Comparison of ENCODE assay signal across 14 cellular contexts in genomic region chr6:83847179-83847578, GRCh38. TPM values are rescaled to one million over a fixed set of nuclear protein-coding genes. Genes with fewer than 3 reads are reported as not detected.
DNase-seq lines count a peak whose midpoint lies in the region; ATAC-seq and TF ChIP-seq lines count a peak whose summit lies in the region.
"Had no signal": no experiment of that assay in that cellular context is flagged by ENCODE, and none has a peak within 500 bp of the region (broad histone marks: within the 10 kb centered on the region; RNA-seq: fewer than 3 reads in every experiment).

No MANE protein-coding gene starts in this region.

- H3K4me1 ChIP-seq in left ventricle myocardium inferior: no peaks in the 10 kb centered on the region
- H3K4me1 ChIP-seq: spleen had no signal

- CTCF ChIA-PET in WTC11 (lab: Charles Lee): no interaction called here

- H3K27me3 Mint-ChIP-seq in WTC11 (ENCODE audit: low read depth): peaks cover 18% of the 10 kb centered on the region
- peaks cover 57% of the 10 kb centered on the region for H3K27me3 Mint-ChIP-seq in chondrocyte (ENCODE audit: low read depth)

- intact Hi-C loops in left ventricle myocardium inferior (cut with micrococcal nuclease): no loop called here

- H3K4me3 ChIP-seq in GM06990 (replicated peaks; ENCODE audit: low read depth, low read length) (no peak overlapping the region), brain microvascular endothelial cell (ENCODE audit: low read depth, low read length) (no peak overlapping the region), left ventricle myocardium inferior (no peak overlapping the region)
- H3K4me3 ChIP-seq: spleen had no signal

- H3K9me3 Mint-ChIP-seq in WTC11 (peaks cover 5% of the 10 kb centered on the region), chondrocyte (ENCODE audit: low read depth) (no peaks in the 10 kb centered on the region)

- H3K4me1 Mint-ChIP-seq in WTC11 (peaks cover 8% of the 10 kb centered on the region), chondrocyte (ENCODE audit: low read depth) (no peaks in the 10 kb centered on the region)

- H3K9me3 ChIP-seq in left ventricle myocardium inferior (replicated peaks): no peaks in the 10 kb centered on the region
- H3K9me3 ChIP-seq: spleen had no signal

- TF ChIP-seq CTCF in GM06990 (IDR thresholded peaks at IDR 0.05; ENCODE audit: insufficient read depth, low read length, poor library complexity, severe bottlenecking) (no peak), WTC11 (IDR thresholded peaks at IDR 0.05) (no peak), chondrocyte (IDR thresholded peaks at IDR 0.05) (no peak), brain microvascular endothelial cell (IDR thresholded peaks at IDR 0.05; ENCODE audit: low read depth, low read length, missing control alignments) (no peak), left ventricle myocardium inferior (IDR thresholded peaks at IDR 0.05; ENCODE audit: borderline replicate concordance) (no peak)

- H3K27ac ChIP-seq in brain microvascular endothelial cell: no peak overlapping the region
- H3K27ac ChIP-seq in left ventricle myocardium inferior (replicated peaks): no peak overlapping the region
- H3K27ac ChIP-seq: RWPE1, spleen had no signal

- DNase-seq in GM06990 (ENCODE audit: extremely low read depth, insufficient read length) (peak; percentile 65), WTC11 (ENCODE audit: low spot score) (no peak), chondrocyte (ENCODE audit: low spot score) (no peak), brain microvascular endothelial cell (no peak), left ventricle myocardium inferior (no peak)
- DNase-seq: cerebellar nuclear complex, H7, KG1, spleen had no signal

- H3K27me3 ChIP-seq in GM06990 (replicated peaks; ENCODE audit: control insufficient read depth, insufficient read depth, low read length): no peaks in the 10 kb centered on the region
- peaks cover 5% of the 10 kb centered on the region for H3K27me3 ChIP-seq in brain microvascular endothelial cell (replicated peaks)
- H3K27me3 ChIP-seq in left ventricle myocardium inferior (ENCODE audit: low read depth): peaks cover 38% of the 10 kb centered on the region

- POLR2A ChIA-PET in WTC11 (lab: Charles Lee): no interaction called here

- ATAC-seq in GM19023 (IDR thresholded peaks at IDR 0.05; ENCODE audit: unreplicated experiment) (peak; percentile 76), HG02610 (IDR thresholded peaks at IDR 0.05; ENCODE audit: unreplicated experiment) (peak; percentile 96), HG03457 (IDR thresholded peaks at IDR 0.05; ENCODE audit: unreplicated experiment) (peak; percentile 89), WTC11 (no peak)

- in situ Hi-C loops in brain microvascular endothelial cell (cut with HindIII; ENCODE audit: low pct_ligation_motif_present, low sequenced_read_pairs): no loop called here

- 0 out of 2 replicates have a peak, but pooled peaks cover under 1% of the 10 kb centered on the region for H3K36me3 Mint-ChIP-seq in WTC11
- H3K36me3 Mint-ChIP-seq in chondrocyte (ENCODE audit: low read depth): no peaks in the 10 kb centered on the region

- no peak overlapping the region for H3K4me3 Mint-ChIP-seq in WTC11
- no peak overlapping the region for H3K4me3 Mint-ChIP-seq in chondrocyte (ENCODE audit: unreplicated experiment)

- H3K27ac Mint-ChIP-seq in WTC11: no peak overlapping the region
- H3K27ac Mint-ChIP-seq in chondrocyte (ENCODE audit: unreplicated experiment): no peak overlapping the region

- H3K36me3 ChIP-seq in GM06990 (ENCODE audit: control insufficient read depth, insufficient read depth, low read length) (no peaks in the 10 kb centered on the region), brain microvascular endothelial cell (replicated peaks) (no peaks in the 10 kb centered on the region), left ventricle myocardium inferior (no peaks in the 10 kb centered on the region)
- H3K36me3 ChIP-seq: spleen had no signal

TF ChIP-seq in WTC11, 78 proteins besides CTCF, POLR2A, EP300 and RAD21 (continues in another document):
- TF ChIP-seq PRRX2 (CRISPR knock-in tag; IDR thresholded peaks at IDR 0.05) (no peak), HMGA2 (CRISPR knock-in tag; IDR thresholded peaks at IDR 0.05) (no peak), SOX15 (CRISPR knock-in tag; IDR thresholded peaks at IDR 0.05) (no peak), ZNF425 (CRISPR knock-in tag; conservative IDR thresholded peaks at IDR 0.05) (no peak), CREB1 (CRISPR knock-in tag; IDR thresholded peaks at IDR 0.05) (no peak), TP53 (CRISPR knock-in tag; IDR thresholded peaks at IDR 0.05) (no peak), CDX4 (CRISPR knock-in tag; IDR thresholded peaks at IDR 0.05; ENCODE audit: borderline replicate concordance) (no peak), ZNF423 (CRISPR knock-in tag; IDR thresholded peaks at IDR 0.05) (no peak), ATF1 (CRISPR knock-in tag; IDR thresholded peaks at IDR 0.05) (no peak), ZNF317 (CRISPR knock-in tag; IDR thresholded peaks at IDR 0.05; ENCODE audit: borderline replicate concordance, low read depth) (no peak), NR3C1 (CRISPR knock-in tag; conservative IDR thresholded peaks at IDR 0.05; ENCODE audit: low read depth) (no peak), GABPB1 (CRISPR knock-in tag; IDR thresholded peaks at IDR 0.05) (no peak)
- TF ChIP-seq, protein P1, sequence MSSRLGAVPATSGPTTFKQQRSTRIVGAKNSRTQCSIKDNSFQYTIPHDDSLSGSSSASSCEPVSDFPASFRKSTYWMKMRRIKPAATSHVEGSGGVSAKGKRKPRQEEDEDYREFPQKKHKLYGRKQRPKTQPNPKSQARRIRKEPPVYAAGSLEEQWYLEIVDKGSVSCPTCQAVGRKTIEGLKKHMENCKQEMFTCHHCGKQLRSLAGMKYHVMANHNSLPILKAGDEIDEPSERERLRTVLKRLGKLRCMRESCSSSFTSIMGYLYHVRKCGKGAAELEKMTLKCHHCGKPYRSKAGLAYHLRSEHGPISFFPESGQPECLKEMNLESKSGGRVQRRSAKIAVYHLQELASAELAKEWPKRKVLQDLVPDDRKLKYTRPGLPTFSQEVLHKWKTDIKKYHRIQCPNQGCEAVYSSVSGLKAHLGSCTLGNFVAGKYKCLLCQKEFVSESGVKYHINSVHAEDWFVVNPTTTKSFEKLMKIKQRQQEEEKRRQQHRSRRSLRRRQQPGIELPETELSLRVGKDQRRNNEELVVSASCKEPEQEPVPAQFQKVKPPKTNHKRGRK (CRISPR knock-in tag; IDR thresholded peaks at IDR 0.05; ENCODE audit: borderline replicate concordance): no peak
- TF ChIP-seq, protein P2, sequence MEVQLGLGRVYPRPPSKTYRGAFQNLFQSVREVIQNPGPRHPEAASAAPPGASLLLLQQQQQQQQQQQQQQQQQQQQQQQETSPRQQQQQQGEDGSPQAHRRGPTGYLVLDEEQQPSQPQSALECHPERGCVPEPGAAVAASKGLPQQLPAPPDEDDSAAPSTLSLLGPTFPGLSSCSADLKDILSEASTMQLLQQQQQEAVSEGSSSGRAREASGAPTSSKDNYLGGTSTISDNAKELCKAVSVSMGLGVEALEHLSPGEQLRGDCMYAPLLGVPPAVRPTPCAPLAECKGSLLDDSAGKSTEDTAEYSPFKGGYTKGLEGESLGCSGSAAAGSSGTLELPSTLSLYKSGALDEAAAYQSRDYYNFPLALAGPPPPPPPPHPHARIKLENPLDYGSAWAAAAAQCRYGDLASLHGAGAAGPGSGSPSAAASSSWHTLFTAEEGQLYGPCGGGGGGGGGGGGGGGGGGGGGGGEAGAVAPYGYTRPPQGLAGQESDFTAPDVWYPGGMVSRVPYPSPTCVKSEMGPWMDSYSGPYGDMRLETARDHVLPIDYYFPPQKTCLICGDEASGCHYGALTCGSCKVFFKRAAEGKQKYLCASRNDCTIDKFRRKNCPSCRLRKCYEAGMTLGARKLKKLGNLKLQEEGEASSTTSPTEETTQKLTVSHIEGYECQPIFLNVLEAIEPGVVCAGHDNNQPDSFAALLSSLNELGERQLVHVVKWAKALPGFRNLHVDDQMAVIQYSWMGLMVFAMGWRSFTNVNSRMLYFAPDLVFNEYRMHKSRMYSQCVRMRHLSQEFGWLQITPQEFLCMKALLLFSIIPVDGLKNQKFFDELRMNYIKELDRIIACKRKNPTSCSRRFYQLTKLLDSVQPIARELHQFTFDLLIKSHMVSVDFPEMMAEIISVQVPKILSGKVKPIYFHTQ (CRISPR knock-in tag; IDR thresholded peaks at IDR 0.05): no peak
- TF ChIP-seq, protein P3, sequence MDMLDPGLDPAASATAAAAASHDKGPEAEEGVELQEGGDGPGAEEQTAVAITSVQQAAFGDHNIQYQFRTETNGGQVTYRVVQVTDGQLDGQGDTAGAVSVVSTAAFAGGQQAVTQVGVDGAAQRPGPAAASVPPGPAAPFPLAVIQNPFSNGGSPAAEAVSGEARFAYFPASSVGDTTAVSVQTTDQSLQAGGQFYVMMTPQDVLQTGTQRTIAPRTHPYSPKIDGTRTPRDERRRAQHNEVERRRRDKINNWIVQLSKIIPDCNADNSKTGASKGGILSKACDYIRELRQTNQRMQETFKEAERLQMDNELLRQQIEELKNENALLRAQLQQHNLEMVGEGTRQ (CRISPR knock-in tag; IDR thresholded peaks at IDR 0.05): no peak

RNA-seq across cellular contexts. Expression of gene RIPPLY2, which starts 6.0 kb away (rescaled TPM):
- total RNA-seq in WTC11 (2021) (0.66 to 2.2 TPM (median 2.1 TPM) in 3 replicates), chondrocyte (not detected in 3 replicates), left ventricle myocardium inferior (not detected)
- total RNA-seq: kidney epithelial cell, spleen had no signal

RNA-seq across cellular contexts. Expression of gene CYB5R4, which starts 12.3 kb away (rescaled TPM):
- total RNA-seq in WTC11 (2021) (12.4 to 16.2 TPM (median 12.5 TPM) in 3 replicates), chondrocyte (13.0 to 15.6 TPM (median 13.6 TPM) in 3 replicates), left ventricle myocardium inferior (14.5 TPM)
